ENCODE assay signal across 12 cellular contexts in the genomic region with DNA sequence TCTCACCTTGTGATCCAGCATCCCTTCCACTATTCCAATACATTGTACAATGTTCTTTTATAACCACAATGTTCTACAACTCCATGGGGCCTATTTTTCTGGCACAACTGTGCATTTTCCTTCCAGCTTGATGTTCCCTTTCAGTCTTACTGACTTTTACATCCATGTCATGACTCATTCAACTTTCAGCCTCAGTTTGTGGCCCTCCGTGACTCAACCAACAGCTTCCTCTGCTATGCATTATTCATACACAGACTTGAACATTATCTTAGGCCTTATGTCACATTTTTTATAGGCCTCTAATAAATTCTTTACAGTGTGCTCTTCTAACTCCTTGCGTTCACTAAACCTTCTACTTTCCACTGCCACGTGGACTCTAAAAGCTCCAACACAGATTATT.
A peak's percentile ranks its signal among the peaks of the same experiment; 100 is the strongest.
DNase-seq lines count a peak whose midpoint lies in the region; ATAC-seq and TF ChIP-seq lines count a peak whose summit lies in the region.
"Had no signal": no experiment of that assay in that cellular context is flagged by ENCODE, and none has a peak within 500 bp of the region (broad histone marks: within the 10 kb centered on the region; RNA-seq: fewer than 3 reads in every experiment).

No MANE protein-coding gene starts in this region.

- H3K9ac ChIP-seq in skeletal muscle satellite cell (ENCODE audit: low read depth, low read length) = peak overlapping the region; percentile 11

- DNase-seq in activated CD4-positive, alpha-beta T cell treated with anti-CD3 and anti-CD28 coated beads for 36 hours = peak; percentile 7
- DNase-seq in activated CD4-positive, alpha-beta T cell treated with anti-CD3 and anti-CD28 coated beads, Interleukin-2, amount 50 U/mL, for 4 hours = no peak
- peak; percentile 90 for DNase-seq in RKO (ENCODE audit: low spot score)
- DNase-seq in epithelial cell of prostate (ENCODE audit: low read depth, low spot score) = peak; percentile 78
- no peak for DNase-seq in chondrocyte (ENCODE audit: low spot score)
- DNase-seq in islet precursor cell = no peak
- DNase-seq: upper lobe of right lung had no signal

- H3K4me2 ChIP-seq in skeletal muscle satellite cell (ENCODE audit: low read length) = no peak overlapping the region

- H3K4me3 ChIP-seq in skeletal muscle satellite cell (ENCODE audit: low read length) = no peak overlapping the region
- H3K4me3 ChIP-seq: upper lobe of right lung had no signal

- H3K27ac Mint-ChIP-seq in activated CD4-positive, alpha-beta T cell treated with anti-CD3 and anti-CD28 coated beads for 36 hours = no peak overlapping the region
- H3K27ac Mint-ChIP-seq in chondrocyte (ENCODE audit: unreplicated experiment) = no peak overlapping the region
- H3K27ac Mint-ChIP-seq: brain had no signal

- H3K27ac ChIP-seq in epithelial cell of prostate = peak overlapping the region; percentile 44
- H3K27ac ChIP-seq: upper lobe of right lung, VCaP had no signal

- H3K4me1 ChIP-seq in skeletal muscle satellite cell (ENCODE audit: control insufficient read depth, insufficient read depth, low read length) = peaks cover 17% of the 10 kb centered on the region
- H3K4me1 ChIP-seq: upper lobe of right lung had no signal

- no peaks in the 10 kb centered on the region for H3K4me1 Mint-ChIP-seq in activated CD4-positive, alpha-beta T cell treated with anti-CD3 and anti-CD28 coated beads for 36 hours
- peaks cover 4% of the 10 kb centered on the region for H3K4me1 Mint-ChIP-seq in chondrocyte (ENCODE audit: low read depth)
- H3K4me1 Mint-ChIP-seq: brain had no signal

- H3K9me3 Mint-ChIP-seq in activated CD4-positive, alpha-beta T cell treated with anti-CD3 and anti-CD28 coated beads for 36 hours (ENCODE audit: low read depth) = peaks cover 3% of the 10 kb centered on the region
- H3K9me3 Mint-ChIP-seq in chondrocyte (ENCODE audit: low read depth) = peaks cover 4% of the 10 kb centered on the region

- intact Hi-C loops in activated CD4-positive, alpha-beta T cell treated with anti-CD3 and anti-CD28 coated beads for 36 hours (cut with DNase I, micrococcal nuclease) = no loop called here

- TF ChIP-seq CTCF in chondrocyte (IDR thresholded peaks at IDR 0.05) = no peak

- H3K4me3 Mint-ChIP-seq in activated CD4-positive, alpha-beta T cell treated with anti-CD3 and anti-CD28 coated beads for 36 hours = no peak overlapping the region
- H3K4me3 Mint-ChIP-seq in chondrocyte (ENCODE audit: unreplicated experiment) = no peak overlapping the region
- H3K4me3 Mint-ChIP-seq: brain had no signal

- H3K9me3 ChIP-seq in skeletal muscle satellite cell (replicated peaks; ENCODE audit: low read length) = no peaks in the 10 kb centered on the region
- H3K9me3 ChIP-seq: upper lobe of right lung had no signal

- no peaks in the 10 kb centered on the region for H3K36me3 ChIP-seq in skeletal muscle satellite cell (ENCODE audit: insufficient read depth, low read length)
- H3K36me3 ChIP-seq: upper lobe of right lung had no signal

- ATAC-seq in activated CD4-positive, alpha-beta T cell treated with anti-CD3 and anti-CD28 coated beads for 36 hours = peak; percentile 44
- ATAC-seq in HG02571 (IDR thresholded peaks at IDR 0.05; ENCODE audit: unreplicated experiment) = no peak
- ATAC-seq: Right ventricle myocardium inferior, upper lobe of right lung had no signal

- no peaks in the 10 kb centered on the region for H3K27me3 ChIP-seq in skeletal muscle satellite cell (ENCODE audit: control insufficient read depth, insufficient read depth, low read length)
- H3K27me3 ChIP-seq: upper lobe of right lung had no signal

- H3K36me3 Mint-ChIP-seq in activated CD4-positive, alpha-beta T cell treated with anti-CD3 and anti-CD28 coated beads for 36 hours (ENCODE audit: low read depth) = no peaks in the 10 kb centered on the region
- H3K36me3 Mint-ChIP-seq in chondrocyte (ENCODE audit: low read depth) = no peaks in the 10 kb centered on the region
- H3K36me3 Mint-ChIP-seq: brain had no signal

- POLR2A ChIA-PET in activated CD4-positive, alpha-beta T cell treated with anti-CD3 and anti-CD28 coated beads for 36 hours (lab: Charles Lee) = no interaction called here

- no peaks in the 10 kb centered on the region for H3K27me3 Mint-ChIP-seq in activated CD4-positive, alpha-beta T cell treated with anti-CD3 and anti-CD28 coated beads for 36 hours
- H3K27me3 Mint-ChIP-seq in chondrocyte (ENCODE audit: low read depth) = no peaks in the 10 kb centered on the region
- H3K27me3 Mint-ChIP-seq: brain had no signal

- CTCF ChIA-PET in activated CD4-positive, alpha-beta T cell treated with anti-CD3 and anti-CD28 coated beads for 36 hours (lab: Charles Lee) = interaction anchor here (0.6 kb wide), 1 partner anchor 206 kb away, joined by 4 read pairs; no protein-coding TSS in a partner anchor

Comparison
In these comparisons a context has a peak if more than half of its experiments do, and no peak if none do; other contexts are left out.
1. DNase-seq: peak in activated CD4-positive, alpha-beta T cell treated with anti-CD3 and anti-CD28 coated beads for 36 hours (single experiment), RKO (single experiment) and epithelial cell of prostate (single experiment); none in activated CD4-positive, alpha-beta T cell treated with anti-CD3 and anti-CD28 coated beads, Interleukin-2, amount 50 U/mL, for 4 hours (0 of 2), chondrocyte (single experiment) and islet precursor cell (single experiment).